ENCODE assay signal across 1 cellular context in the genomic region with DNA sequence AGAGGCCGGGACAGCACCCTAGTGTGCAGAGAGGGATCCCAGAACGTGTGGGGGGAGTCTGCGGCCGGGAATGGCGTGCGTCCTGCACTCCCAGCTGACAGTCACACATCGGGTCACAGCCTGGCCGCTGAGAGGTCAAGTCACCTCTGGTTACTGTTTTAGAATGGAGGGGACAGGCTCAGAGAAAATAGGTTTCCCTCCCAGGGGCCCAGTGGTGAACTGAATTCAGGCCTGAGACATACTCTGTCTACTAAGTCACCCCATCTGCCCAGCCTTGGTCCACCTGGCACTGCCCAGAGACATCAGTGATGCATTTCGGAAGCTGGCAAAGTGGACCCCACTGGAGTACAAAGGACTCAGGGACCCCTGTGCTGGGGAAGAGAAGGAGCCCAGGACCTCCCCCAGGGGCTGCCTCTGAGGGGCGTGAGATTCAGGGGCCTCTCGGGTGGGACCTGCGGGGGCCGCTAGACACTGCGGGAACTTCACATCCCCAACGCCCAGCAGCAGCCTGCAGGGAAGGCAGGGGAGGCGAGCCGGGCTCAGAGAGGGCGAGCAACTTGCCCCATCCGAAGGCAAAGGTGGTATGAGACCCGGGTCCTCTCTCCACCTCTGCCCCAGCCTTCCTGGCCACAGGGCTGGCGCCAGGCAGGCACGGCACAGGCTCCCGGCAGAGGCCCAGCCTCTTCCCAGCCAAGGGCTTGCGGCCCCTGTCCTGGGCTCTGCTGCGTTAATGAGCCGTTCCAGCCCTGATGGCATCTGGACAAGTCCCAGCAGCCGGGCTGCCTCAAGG.
TF ChIP-seq lines count a peak whose summit lies in the region.

No MANE protein-coding gene starts in this region.

TF ChIP-seq in HepG2, 621 proteins besides CTCF, POLR2A, EP300 and RAD21:
- TF ChIP-seq ZNF768 (CRISPR knock-in tag; IDR thresholded peaks at IDR 0.05) (peak; percentile 53; the same call in 1 of the 2 replicates), RNF219 (CRISPR knock-in tag; IDR thresholded peaks at IDR 0.05) (no peak)
